Comparison of ENCODE assay signal across 14 cellular contexts in genomic region chr2:10327896-10328666, GRCh38. TPM values are rescaled to one million over a fixed set of nuclear protein-coding genes. Genes with fewer than 3 reads are reported as not detected.
A peak's percentile ranks its signal among the peaks of the same experiment; 100 is the strongest.
DNase-seq lines count a peak whose midpoint lies in the region; ATAC-seq and TF ChIP-seq lines count a peak whose summit lies in the region.
"Had no signal": no experiment of that assay in that cellular context is flagged by ENCODE, and none has a peak within 500 bp of the region (broad histone marks: within the 10 kb centered on the region; RNA-seq: fewer than 3 reads in every experiment).

No MANE protein-coding gene starts in this region.

- intact Hi-C loops in CD8-positive, alpha-beta T cell (cut with DNase I, micrococcal nuclease) = no loop called here

- no peaks in the 10 kb centered on the region for H3K9me3 Mint-ChIP-seq in CD8-positive, alpha-beta T cell

- no peak overlapping the region for H3K4me3 Mint-ChIP-seq in CD8-positive, alpha-beta T cell

- H3K27me3 Mint-ChIP-seq in CD8-positive, alpha-beta T cell (ENCODE audit: low read depth) = no peaks in the 10 kb centered on the region

- DNase-seq in DMS 273 (lab: John Stamatoyannopoulos, UW; ENCODE audit: unreplicated experiment) = peak; percentile 77
- no peak for DNase-seq in DMS 273 treated with DMSO at 0.1 percent for 48 hours (lab: John Stamatoyannopoulos, UW)
- no peak for DNase-seq in CD8-positive, alpha-beta T cell
- peak; percentile 62 for DNase-seq in NCI-H774 (lab: John Stamatoyannopoulos, UW)
- DNase-seq in effector memory CD4-positive, alpha-beta T cell = no peak
- no peak for DNase-seq in Kasumi-1 (lab: John Stamatoyannopoulos, UW)
- DNase-seq: hippocampal formation; NCI-H446 treated with DMSO at 0.1 percent for 48 hours; stimulated activated CD4-positive, alpha-beta T cell treated with anti-CD3 and anti-CD28 coated beads, Interleukin-1b, Interleukin-23, amount 100 ng/mL, for 48 hours had no signal

- H3K36me3 Mint-ChIP-seq in CD8-positive, alpha-beta T cell = peaks cover 4% of the 10 kb centered on the region

- H3K27me3 ChIP-seq in CD8-positive, alpha-beta T cell (ENCODE audit: insufficient read depth, low read length) = no peaks in the 10 kb centered on the region
- no peaks in the 10 kb centered on the region for H3K27me3 ChIP-seq in effector memory CD4-positive, alpha-beta T cell (replicated peaks; ENCODE audit: control insufficient read depth, insufficient read depth, low read length, poor library complexity, severe bottlenecking)

- TF ChIP-seq CTCF in CD8-positive, alpha-beta T cell (IDR thresholded peaks at IDR 0.05) = no peak

- no peak overlapping the region for H3K27ac ChIP-seq in CD8-positive, alpha-beta T cell (ENCODE audit: low read depth, low read length)
- peak overlapping the region; percentile 86 for H3K27ac ChIP-seq in effector memory CD4-positive, alpha-beta T cell (ENCODE audit: insufficient read depth, low read length, poor library complexity, severe bottlenecking)
- H3K27ac ChIP-seq: 22Rv1, parathyroid adenoma had no signal

- H3K27ac Mint-ChIP-seq in CD8-positive, alpha-beta T cell = peak overlapping the region; percentile 97

- H3K9me3 ChIP-seq in CD8-positive, alpha-beta T cell (ENCODE audit: low read length) = no peaks in the 10 kb centered on the region
- H3K9me3 ChIP-seq in effector memory CD4-positive, alpha-beta T cell (ENCODE audit: control insufficient read depth, low read length) = no peaks in the 10 kb centered on the region

- no peaks in the 10 kb centered on the region for H3K36me3 ChIP-seq in CD8-positive, alpha-beta T cell (ENCODE audit: insufficient read depth, low read length)
- no peaks in the 10 kb centered on the region for H3K36me3 ChIP-seq in effector memory CD4-positive, alpha-beta T cell (ENCODE audit: control insufficient read depth, insufficient read depth, low read length)

- no peak overlapping the region for H3K4me3 ChIP-seq in CD8-positive, alpha-beta T cell (ENCODE audit: low read depth, low read length)
- no peak overlapping the region for H3K4me3 ChIP-seq in effector memory CD4-positive, alpha-beta T cell (ENCODE audit: insufficient read depth, low read depth, low read length, poor library complexity, severe bottlenecking)

- H3K4me1 ChIP-seq in CD8-positive, alpha-beta T cell (ENCODE audit: insufficient read depth, low read length) = peaks cover 84% of the 10 kb centered on the region
- peaks cover 36% of the 10 kb centered on the region for H3K4me1 ChIP-seq in effector memory CD4-positive, alpha-beta T cell (ENCODE audit: control insufficient read depth, insufficient read depth, low read length, poor library complexity, severe bottlenecking)
- H3K4me1 ChIP-seq: parathyroid adenoma had no signal

- peaks cover 93% of the 10 kb centered on the region for H3K4me1 Mint-ChIP-seq in CD8-positive, alpha-beta T cell (ENCODE audit: low read depth)

- POLR2A ChIA-PET in CD8-positive, alpha-beta T cell (lab: Charles Lee) = interaction anchor here (0.6 to 7.1 kb wide), 4 partner anchors 24 to 430 kb away, joined by 3 to 94 read pairs (median 17); partner anchors contain the start of gene HPCAL1

- CTCF ChIA-PET in CD8-positive, alpha-beta T cell (lab: Charles Lee) = interaction anchor here (1.1 to 9.7 kb wide), 5 partner anchors 11 to 204 kb away, joined by 3 to 90 read pairs (median 4); partner anchors contain the start of gene HPCAL1

- ATAC-seq in CD8-positive, alpha-beta T cell = no peak
- no peak for ATAC-seq in HG03378 (IDR thresholded peaks at IDR 0.05; ENCODE audit: unreplicated experiment)
- no peak for ATAC-seq in GM19397 (IDR thresholded peaks at IDR 0.05; ENCODE audit: unreplicated experiment)
- ATAC-seq: SK-N-SH treated with all-trans-retinoic acid at 6 μM for 48 hours had no signal

RNA-seq across cellular contexts. Expression of gene HPCAL1, which starts 25.4 kb away (rescaled TPM):
- 10 to 100 TPM; 25.0 to 25.6 TPM for total RNA-seq in CD8-positive, alpha-beta T cell

Comparison
In these comparisons a context has a peak if more than half of its experiments do, and no peak if none do; other contexts are left out.
1. DNase-seq: peak in DMS 273 (single experiment) and NCI-H774 (single experiment); none in DMS 273 treated with DMSO at 0.1 percent for 48 hours (single experiment), CD8-positive, alpha-beta T cell (0 of 7), effector memory CD4-positive, alpha-beta T cell (0 of 3) and Kasumi-1 (0 of 2).